34 cellular contexts compared by ENCODE assay signal in genomic region chr2:76174505-76174904, GRCh38.
"Had no signal": no experiment of that assay in that cellular context is flagged by ENCODE, and none has a peak within 500 bp of the region (broad histone marks: within the 10 kb centered on the region; RNA-seq: fewer than 3 reads in every experiment).

No MANE protein-coding gene starts in this region.

- H3K4me3 ChIP-seq: MG63 had no signal

- H3K27me3 ChIP-seq: MG63 had no signal

- H3K36me3 ChIP-seq: MG63 had no signal

- DNase-seq: Karpas-422, Kasumi-1, MG63, MM.1S, MV-4-11, NCI-H1048, NCI-H1092, NCI-H1092 treated with DMSO at 0.1 percent for 48 hours, NCI-H1105, NCI-H1105 treated with DMSO at 0.1 percent for 48 hours, NCI-H1417, NCI-H1417 treated with DMSO at 0.1 percent for 48 hours, NCI-H1436, NCI-H1436 treated with DMSO at 0.1 percent for 48 hours, NCI-H146, NCI-H1694, NCI-H1694 treated with DMSO at 0.1 percent for 48 hours, NCI-H187, NCI-H187 treated with DMSO at 0.1 percent for 48 hours, NCI-H1930, NCI-H2029, NCI-H2029 treated with DMSO at 0.1 percent for 48 hours, NCI-H2081, NCI-H2081 treated with DMSO at 0.1 percent for 48 hours, NCI-H2107, NCI-H2171, NCI-H2171 treated with DMSO at 0.1 percent for 48 hours, NCI-H2227 treated with DMSO at 0.1 percent for 48 hours, NCI-H226, NCI-H345, NCI-H446, NCI-H446 treated with DMSO at 0.1 percent for 48 hours, NCI-H510A, NCI-H510A treated with DMSO at 0.1 percent for 48 hours had no signal

- H3K9me3 ChIP-seq: MG63 had no signal
